15 cellular contexts compared by ENCODE assay signal in the genomic region with DNA sequence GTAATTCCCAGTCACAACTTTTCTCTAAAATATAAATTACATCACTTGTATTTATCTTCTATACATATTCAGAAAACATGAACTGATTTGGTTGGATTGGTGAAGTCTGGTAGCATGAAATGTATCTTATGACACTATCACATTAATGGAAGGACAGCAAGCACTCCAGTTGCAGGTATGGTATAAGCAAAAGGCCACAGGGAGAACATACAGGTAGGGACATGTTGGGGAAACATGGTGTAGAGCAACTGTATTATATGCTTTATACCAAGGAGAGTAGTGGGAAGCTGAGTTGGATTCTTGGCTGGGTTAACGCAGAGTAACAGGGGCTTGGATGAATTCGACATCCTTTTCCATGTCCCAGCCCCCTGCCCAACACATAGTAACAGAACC. TPM values are rescaled to one million over a fixed set of nuclear protein-coding genes. Genes with fewer than 3 reads are reported as not detected.
A peak's percentile ranks its signal among the peaks of the same experiment; 100 is the strongest.
DNase-seq lines count a peak whose midpoint lies in the region; ATAC-seq and TF ChIP-seq lines count a peak whose summit lies in the region.
"Had no signal": no experiment of that assay in that cellular context is flagged by ENCODE, and none has a peak within 500 bp of the region (broad histone marks: within the 10 kb centered on the region; RNA-seq: fewer than 3 reads in every experiment).

No MANE protein-coding gene starts in this region.

- TF ChIP-seq POLR2A in right lobe of liver (IDR thresholded peaks at IDR 0.05) = no peak

- H3K27ac ChIP-seq in CD8-positive, alpha-beta memory T cell (ENCODE audit: low read depth, low read length) = no peak overlapping the region
- peak overlapping the region; percentile 92 for H3K27ac ChIP-seq in RWPE1
- no peak overlapping the region for H3K27ac ChIP-seq in endodermal cell (ENCODE audit: low read depth, low read length)
- H3K27ac ChIP-seq in right lobe of liver = no peak overlapping the region

- WGBS in endodermal cell (ENCODE audit: insufficient coverage in 1 of 2, insufficient read length in 1 of 2), 2 experiments = 87% methylated on average over 2 of the region's 2 CpGs; no CpG with 5 or more reads in 1 of the 2 experiments
- 94% methylated on average over 2 of the region's 2 CpGs for WGBS in right lobe of liver (ENCODE audit: insufficient coverage, low coverage, low lambda C conversion rate, missing lambda C conversion rate)

- H3K4me3 Mint-ChIP-seq in CD8-positive, alpha-beta memory T cell = peak overlapping the region; percentile 49 to 97 (median 63)
- H3K4me3 Mint-ChIP-seq in endodermal cell (no peak overlapping the region), progenitor cell of endocrine pancreas (ENCODE audit: low read depth) (no peak overlapping the region)

- CTCF ChIA-PET in CD8-positive, alpha-beta memory T cell (lab: Charles Lee) = interaction anchor here (1.2 to 3.5 kb wide), 6 partner anchors 10 to 34 kb away, joined by 4 to 21 read pairs (median 10); a partner anchor contains a TSS
- CTCF ChIA-PET in RWPE1 (lab: Yijun Ruan, JAX) = no interaction called here

- ATAC-seq in GM21423 (IDR thresholded peaks at IDR 0.05; ENCODE audit: unreplicated experiment) (no peak), right lobe of liver (no peak)
- ATAC-seq: left lobe of liver, Right ventricle myocardium inferior had no signal

- H3K9ac ChIP-seq in endodermal cell (ENCODE audit: extremely low read depth, low read length, poor library complexity, severe bottlenecking) = no peak overlapping the region

- peaks cover 32 to 54% (median 35%) of the 10 kb centered on the region in 3 donors for H3K4me1 Mint-ChIP-seq in CD8-positive, alpha-beta memory T cell
- H3K4me1 Mint-ChIP-seq in endodermal cell (peaks cover 9% of the 10 kb centered on the region), progenitor cell of endocrine pancreas (ENCODE audit: low read depth) (peaks cover 8% of the 10 kb centered on the region)

- H3K27me3 Mint-ChIP-seq in CD8-positive, alpha-beta memory T cell = no peaks in the 10 kb centered on the region
- H3K27me3 Mint-ChIP-seq in endodermal cell (ENCODE audit: insufficient read depth) (no peaks in the 10 kb centered on the region), progenitor cell of endocrine pancreas (no peaks in the 10 kb centered on the region)

- peaks cover 46% of the 10 kb centered on the region for H3K4me1 ChIP-seq in CD8-positive, alpha-beta memory T cell (ENCODE audit: insufficient read depth, low read length)
- no peaks in the 10 kb centered on the region for H3K4me1 ChIP-seq in endodermal cell (ENCODE audit: control insufficient read depth, insufficient read depth, low read length)
- peaks cover 0 to 12% (median 4%) of the 10 kb centered on the region in 4 donors for H3K4me1 ChIP-seq in right lobe of liver

- H3K36me3 ChIP-seq in CD8-positive, alpha-beta memory T cell (ENCODE audit: insufficient read depth, low read length) = no peaks in the 10 kb centered on the region
- H3K36me3 ChIP-seq in endodermal cell (ENCODE audit: control insufficient read depth, insufficient read depth, low read length) (peaks cover 33% of the 10 kb centered on the region), right lobe of liver (no peaks in the 10 kb centered on the region)

- intact Hi-C loops in right lobe of liver (cut with DNase I) = no loop called here

- no peaks in the 10 kb centered on the region for H3K9me3 ChIP-seq in CD8-positive, alpha-beta memory T cell (ENCODE audit: low read length)
- no peaks in the 10 kb centered on the region for H3K9me3 ChIP-seq in endodermal cell (ENCODE audit: control insufficient read depth, low read length)
- H3K9me3 ChIP-seq in right lobe of liver = no peaks in the 10 kb centered on the region
- H3K9me3 ChIP-seq: adrenal gland had no signal

- H3K27me3 ChIP-seq in CD8-positive, alpha-beta memory T cell (ENCODE audit: insufficient read depth, low read length, poor library complexity, severe bottlenecking) = no peaks in the 10 kb centered on the region
- H3K27me3 ChIP-seq in endodermal cell (ENCODE audit: control insufficient read depth, insufficient read depth, low read length, poor library complexity, severe bottlenecking) (no peaks in the 10 kb centered on the region), right lobe of liver (no peaks in the 10 kb centered on the region)
- H3K27me3 ChIP-seq: adrenal gland had no signal

- no peak for DNase-seq in CD8-positive, alpha-beta memory T cell
- DNase-seq in RWPE1 (ENCODE audit: low spot score) (no peak), endodermal cell (no peak), progenitor cell of endocrine pancreas (ENCODE audit: low spot score, unreplicated experiment) (no peak), amniotic stem cell (lab: John Stamatoyannopoulos, UW) (no peak), SK-N-DZ (ENCODE audit: low spot score) (no peak), right lobe of liver (no peak)
- DNase-seq: activated CD4-positive, CD25-positive, alpha-beta regulatory T cell treated with anti-CD3 and anti-CD28 coated beads, Interleukin-2, amount 50 U/mL, for 72 hours; adrenal gland; MV-4-11; NCI-H524 treated with DMSO at 0.1 percent for 48 hours; stimulated activated CD4-positive, alpha-beta T cell treated with anti-CD3 and anti-CD28 coated beads, Interleukin-4, amount 100 ng/mL, for 24 hours had no signal

- no peak for TF ChIP-seq CTCF in RWPE1 (conservative IDR thresholded peaks at IDR 0.05; ENCODE audit: low read depth)
- no peak for TF ChIP-seq CTCF in endodermal cell (conservative IDR thresholded peaks at IDR 0.05)
- TF ChIP-seq CTCF in progenitor cell of endocrine pancreas (IDR thresholded peaks at IDR 0.05; ENCODE audit: unreplicated experiment) = no peak
- TF ChIP-seq CTCF in right lobe of liver (IDR thresholded peaks at IDR 0.05) = no peak

- H3K27ac Mint-ChIP-seq in CD8-positive, alpha-beta memory T cell = peak overlapping the region; percentile 85 to 99 (median 94)
- peak overlapping the region; percentile 4 for H3K27ac Mint-ChIP-seq in endodermal cell
- H3K27ac Mint-ChIP-seq in progenitor cell of endocrine pancreas = peak overlapping the region; percentile 18

- H3K36me3 Mint-ChIP-seq in CD8-positive, alpha-beta memory T cell = peaks cover 0 to 24% (median 2%) of the 10 kb centered on the region in 3 donors
- H3K36me3 Mint-ChIP-seq in endodermal cell (ENCODE audit: low read depth) (peaks cover 21% of the 10 kb centered on the region), progenitor cell of endocrine pancreas (ENCODE audit: insufficient read depth) (peaks cover 3% of the 10 kb centered on the region)

- no peaks in the 10 kb centered on the region for H3K9me3 Mint-ChIP-seq in CD8-positive, alpha-beta memory T cell
- H3K9me3 Mint-ChIP-seq in endodermal cell = no peaks in the 10 kb centered on the region
- H3K9me3 Mint-ChIP-seq in progenitor cell of endocrine pancreas (ENCODE audit: low read depth) = no peaks in the 10 kb centered on the region

- POLR2A ChIA-PET in CD8-positive, alpha-beta memory T cell (lab: Charles Lee) = interaction anchor here (1.3 to 1.5 kb wide), 2 partner anchors 18 to 21 kb away, joined by 3 to 8 read pairs; a partner anchor contains a TSS
- POLR2A ChIA-PET in RWPE1 (lab: Yijun Ruan, JAX; ENCODE audit: low non-redundant PET) = no interaction called here

- no peak overlapping the region for H3K4me3 ChIP-seq in CD8-positive, alpha-beta memory T cell (ENCODE audit: low read length)
- H3K4me3 ChIP-seq in endodermal cell (ENCODE audit: low read length) (no peak overlapping the region), right lobe of liver (no peak overlapping the region)
- H3K4me3 ChIP-seq: adrenal gland had no signal

RNA-seq across cellular contexts. Expression of a gene that starts 1.4 kb away (rescaled TPM):
- total RNA-seq in CD8-positive, alpha-beta memory T cell = 100 to 1,000 TPM; 179 to 180 TPM
- 47.5 TPM for polyA plus RNA-seq in CD8-positive, alpha-beta memory T cell
- 10 to 100 TPM; 81.4 to 83.1 TPM for total RNA-seq in endodermal cell
- polyA plus RNA-seq in endodermal cell (2013, experiment 1 of 2) = 76.2 TPM
- polyA plus RNA-seq in endodermal cell (2013, experiment 2 of 2) = 67.5 TPM
- total RNA-seq in progenitor cell of endocrine pancreas = 85.6 and 92.6 TPM in 2 replicates
- polyA plus RNA-seq in SK-N-DZ (2014; cell fraction: cytosol; rRNA removed) = 81.7 and 91.7 TPM in 2 replicates
- polyA plus RNA-seq in SK-N-DZ (2014; cell fraction: nucleus; rRNA removed) = 194 and 278 TPM in 2 replicates
- 10 to 100 TPM; 31.0 to 58.1 (median 41.0) TPM for total RNA-seq in right lobe of liver

RNA-seq across cellular contexts. Expression of a gene that starts 9.8 kb away (rescaled TPM):
- 100 to 1,000 TPM; 160 to 172 TPM for total RNA-seq in CD8-positive, alpha-beta memory T cell
- 80.8 TPM for polyA plus RNA-seq in CD8-positive, alpha-beta memory T cell
- 100 to 1,000 TPM; 106 to 119 TPM for total RNA-seq in endodermal cell
- 131 TPM for polyA plus RNA-seq in endodermal cell (2013, experiment 1 of 2)
- 120 TPM for polyA plus RNA-seq in endodermal cell (2013, experiment 2 of 2)
- total RNA-seq in progenitor cell of endocrine pancreas = 80.4 and 82.9 TPM in 2 replicates
- polyA plus RNA-seq in SK-N-DZ (2014; cell fraction: cytosol; rRNA removed) = 189 and 213 TPM in 2 replicates
- 95.0 and 96.4 TPM in 2 replicates for polyA plus RNA-seq in SK-N-DZ (2014; cell fraction: nucleus; rRNA removed)
- total RNA-seq in right lobe of liver = 10 to 100 TPM; 11.0 to 26.1 (median 11.6) TPM

RNA-seq across cellular contexts. Expression of a gene that starts 18.1 kb away (rescaled TPM):
- total RNA-seq in CD8-positive, alpha-beta memory T cell = 1 to 10 TPM; 3.5 to 3.8 TPM
- 3.0 TPM for polyA plus RNA-seq in CD8-positive, alpha-beta memory T cell
- 1 to 10 TPM; 1.2 to 1.5 TPM for total RNA-seq in endodermal cell
- polyA plus RNA-seq in endodermal cell (2013, experiment 1 of 2) = 1.1 TPM
- 1.4 TPM for polyA plus RNA-seq in endodermal cell (2013, experiment 2 of 2)
- total RNA-seq in progenitor cell of endocrine pancreas = 2.4 and 2.5 TPM in 2 replicates
- 0.24 and 0.27 TPM in 2 replicates for polyA plus RNA-seq in SK-N-DZ (2014; cell fraction: cytosol; rRNA removed)
- 0.10 and 0.12 TPM in 2 replicates for polyA plus RNA-seq in SK-N-DZ (2014; cell fraction: nucleus; rRNA removed)
- 1 to 10 TPM in 1 of 6 experiments, under 1 TPM in 5; 0.37 to 1.2 (median 0.56) TPM for total RNA-seq in right lobe of liver

RNA-seq across cellular contexts. Expression of a gene that starts 18.4 kb away (rescaled TPM):
- 10 to 100 TPM; 64.8 to 70.1 TPM for total RNA-seq in CD8-positive, alpha-beta memory T cell
- polyA plus RNA-seq in CD8-positive, alpha-beta memory T cell = 34.1 TPM
- total RNA-seq in endodermal cell (10 to 100 TPM; 53.1 to 62.6 TPM), progenitor cell of endocrine pancreas (52.5 and 56.6 TPM in 2 replicates), right lobe of liver (100 to 1,000 TPM in 2 of 6 experiments, 10 to 100 TPM in 4; 73.2 to 442 (median 80.2) TPM)
- 50.5 TPM for polyA plus RNA-seq in endodermal cell (2013, experiment 1 of 2)
- 49.6 TPM for polyA plus RNA-seq in endodermal cell (2013, experiment 2 of 2)
- 4.6 and 6.6 TPM in 2 replicates for polyA plus RNA-seq in SK-N-DZ (2014; cell fraction: cytosol; rRNA removed)
- 0.94 and 3.3 TPM in 2 replicates for polyA plus RNA-seq in SK-N-DZ (2014; cell fraction: nucleus; rRNA removed)

RNA-seq across cellular contexts. Expression of a gene that starts 19.9 kb away (rescaled TPM):
- 1 to 10 TPM; 1.4 to 1.7 TPM for total RNA-seq in CD8-positive, alpha-beta memory T cell
- polyA plus RNA-seq in CD8-positive, alpha-beta memory T cell = 2.5 TPM
- under 1 TPM; 0.64 to 0.95 TPM for total RNA-seq in endodermal cell
- 1.2 TPM for polyA plus RNA-seq in endodermal cell (2013, experiment 1 of 2)
- 0.70 TPM for polyA plus RNA-seq in endodermal cell (2013, experiment 2 of 2)
- 9.5 and 11.6 TPM in 2 replicates for total RNA-seq in progenitor cell of endocrine pancreas
- 0.48 and 0.88 TPM in 2 replicates for polyA plus RNA-seq in SK-N-DZ (2014; cell fraction: cytosol; rRNA removed)
- polyA plus RNA-seq in SK-N-DZ (2014; cell fraction: nucleus; rRNA removed) = 9.2 and 11.3 TPM in 2 replicates
- 1 to 10 TPM; 1.2 to 5.2 (median 2.7) TPM for total RNA-seq in right lobe of liver

Comparison
In these comparisons a context has a peak if more than half of its experiments do, and no peak if none do; other contexts are left out.
1. H3K27ac Mint-ChIP-seq: peak in every context shown above with its lines; median percentile 94 in CD8-positive, alpha-beta memory T cell; 18 in progenitor cell of endocrine pancreas; 4 in endodermal cell.
2. H3K4me3 Mint-ChIP-seq: peak in CD8-positive, alpha-beta memory T cell (7 of 7); none in endodermal cell (single experiment) and progenitor cell of endocrine pancreas (single experiment).